ENCODE assay signal across 1 cellular context in genomic region chr5:38559427-38559826, GRCh38.
TF ChIP-seq lines count a peak whose summit lies in the region.

No MANE protein-coding gene starts in this region.

TF ChIP-seq in HepG2, 621 proteins besides CTCF, POLR2A, EP300 and RAD21 (continued from another document):
- TF ChIP-seq HMG20A (CRISPR knock-in tag; IDR thresholded peaks at IDR 0.05; ENCODE audit: borderline replicate concordance) (peak; percentile 14; the same call in 1 of the 2 replicates), RELA (CRISPR knock-in tag; IDR thresholded peaks at IDR 0.05) (no peak), ATF4 (CRISPR knock-in tag; IDR thresholded peaks at IDR 0.05) (peak in 1 of 2 experiments; percentile 85; a peak in 2 of 4 replicates), MAFK (conservative IDR thresholded peaks at IDR 0.05 in 1 of 2, IDR thresholded peaks at IDR 0.05 in 1 of 2; ENCODE audit: low read length in 2 of 2) (peak in 1 of 2 experiments; percentile 18; a peak in 1 of 4 replicates), CEBPB (IDR thresholded peaks at IDR 0.05; ENCODE audit: borderline replicate concordance, low read depth, low read length) (peak; percentile 91), DDIT3 (CRISPR knock-in tag; IDR thresholded peaks at IDR 0.05) (no peak), ARID5B (CRISPR knock-in tag; IDR thresholded peaks at IDR 0.05) (peak; percentile 31; the same call in 1 of the 2 replicates), ZBTB7B (CRISPR knock-in tag; IDR thresholded peaks at IDR 0.05) (no peak), TSC22D2 (CRISPR knock-in tag; IDR thresholded peaks at IDR 0.05; ENCODE audit: borderline replicate concordance) (no peak)
TF ChIP-seq in HepG2: peak in this region for 9.
